ENCODE assay signal across 11 cellular contexts in genomic region chr5:24644757-24645156, GRCh38. TPM values are rescaled to one million over a fixed set of nuclear protein-coding genes. Genes with fewer than 3 reads are reported as not detected.
DNase-seq lines count a peak whose midpoint lies in the region; ATAC-seq and TF ChIP-seq lines count a peak whose summit lies in the region.
"Had no signal": no experiment of that assay in that cellular context is flagged by ENCODE, and none has a peak within 500 bp of the region (broad histone marks: within the 10 kb centered on the region; RNA-seq: fewer than 3 reads in every experiment).

CDH10 (minus strand) TSS chr5:24644978; CDS start chr5:24593490, 51,488 bp downstream.

- no peak for TF ChIP-seq CTCF in chondrocyte (IDR thresholded peaks at IDR 0.05)

- H3K27ac Mint-ChIP-seq in chondrocyte (ENCODE audit: unreplicated experiment): no peak within 1 kb of the TSS
- H3K27ac Mint-ChIP-seq: dendritic cell treated with granulocyte-macrophage colony-stimulating factor and Interleukin-4, amounts not matched to agents 40 ng/mL and 50 ng/mL, for 4 days; T-cell had no signal

- intact Hi-C loops in aorta (cut with DNase I): no loop called here

- ATAC-seq in GM19467 (IDR thresholded peaks at IDR 0.05; ENCODE audit: unreplicated experiment): no peak
- ATAC-seq in GM21529 (IDR thresholded peaks at IDR 0.05; ENCODE audit: unreplicated experiment): no peak
- ATAC-seq in aorta (ENCODE audit: low FRiP score): no peak
- ATAC-seq: T-cell had no signal

- no peaks in the 10 kb centered on the region for H3K4me1 ChIP-seq in aorta (ENCODE audit: control insufficient read depth in 1 of 2, insufficient read depth in 2 of 2, low read length in 2 of 2)

- H3K9me3 Mint-ChIP-seq in chondrocyte (ENCODE audit: low read depth): no peaks in the 10 kb centered on the region
- H3K9me3 Mint-ChIP-seq: dendritic cell treated with granulocyte-macrophage colony-stimulating factor and Interleukin-4, amounts not matched to agents 40 ng/mL and 50 ng/mL, for 4 days had no signal

- H3K27me3 Mint-ChIP-seq in chondrocyte (ENCODE audit: low read depth): peaks cover 35% of the 10 kb centered on the region
- H3K27me3 Mint-ChIP-seq: T-cell had no signal

- H3K27me3 ChIP-seq in aorta (ENCODE audit: control insufficient read depth in 1 of 2, insufficient read depth in 2 of 2, low read length in 1 of 2): no peaks in the 10 kb centered on the region

- peaks cover 8% of the 10 kb centered on the region for H3K4me1 Mint-ChIP-seq in chondrocyte (ENCODE audit: low read depth)
- H3K4me1 Mint-ChIP-seq: T-cell had no signal

- H3K9me3 ChIP-seq in aorta (ENCODE audit: control insufficient read depth, low read length): no peaks in the 10 kb centered on the region
- H3K9me3 ChIP-seq: sigmoid colon had no signal

- no peaks in the 10 kb centered on the region for H3K36me3 Mint-ChIP-seq in chondrocyte (ENCODE audit: low read depth)
- H3K36me3 Mint-ChIP-seq: T-cell had no signal

- DNase-seq in COR-L47 (lab: John Stamatoyannopoulos, UW): peak; percentile 58
- peak; percentile 84 for DNase-seq in NCI-H2227 (lab: John Stamatoyannopoulos, UW; ENCODE audit: unreplicated experiment)
- DNase-seq in chondrocyte (ENCODE audit: low spot score): no peak
- DNase-seq in midbrain (lab: John Stamatoyannopoulos, UW): peak; percentile 47
- no peak for DNase-seq in stimulated activated CD4-positive, alpha-beta T cell treated with anti-CD3 and anti-CD28 coated beads, Interleukin-4, amount 100 ng/mL, for 1 hour
- no peak for DNase-seq in aorta
- DNase-seq: sigmoid colon, T-cell had no signal

- H3K4me3 Mint-ChIP-seq in chondrocyte (ENCODE audit: unreplicated experiment): peak within 1 kb of the TSS; percentile 60
- H3K4me3 Mint-ChIP-seq: dendritic cell treated with granulocyte-macrophage colony-stimulating factor and Interleukin-4, amounts not matched to agents 40 ng/mL and 50 ng/mL, for 4 days; T-cell had no signal

- H3K27ac ChIP-seq in aorta (ENCODE audit: low read depth in 1 of 2, low read length in 2 of 2): no peak within 1 kb of the TSS
- H3K27ac ChIP-seq: sigmoid colon had no signal

- H3K4me3 ChIP-seq in aorta (ENCODE audit: low read length in 2 of 2): no peak within 1 kb of the TSS

- WGBS in aorta, 2 donors: 0 to 1% methylated on average over 14 of the region's 14 CpGs

- no peaks in the 10 kb centered on the region for H3K36me3 ChIP-seq in aorta (ENCODE audit: control insufficient read depth in 1 of 2, insufficient read depth in 2 of 2, low read length in 1 of 2)
- H3K36me3 ChIP-seq: sigmoid colon had no signal

RNA-seq across cellular contexts. Expression of gene CDH10, which starts in this region (rescaled TPM):
- total RNA-seq in chondrocyte: not detected in 3 replicates
- total RNA-seq in aorta: not detected
- polyA plus RNA-seq in aorta: not detected
- total RNA-seq: T-cell had no signal

Comparison
In these comparisons a context has a peak if more than half of its experiments do, and no peak if none do; other contexts are left out.
1. DNase-seq: peak in COR-L47 (single experiment), NCI-H2227 (single experiment) and midbrain (single experiment); none in chondrocyte (single experiment), stimulated activated CD4-positive, alpha-beta T cell treated with anti-CD3 and anti-CD28 coated beads, Interleukin-4, amount 100 ng/mL, for 1 hour (single experiment) and aorta (0 of 2).